1 cellular context compared by ENCODE assay signal in genomic region chr17:40553694-40554534, GRCh38.
TF ChIP-seq lines count a peak whose summit lies in the region.

No MANE protein-coding gene starts in this region.

TF ChIP-seq in K562, 482 proteins besides CTCF, POLR2A, EP300 and RAD21 (continued from another document and continues in another):
- peak; percentile 46 for TF ChIP-seq PRDM10 (IDR thresholded peaks at IDR 0.05; ENCODE audit: partially characterized antibody)
- TF ChIP-seq PCBP2 (IDR thresholded peaks at IDR 0.05; ENCODE audit: low read depth, low read length, poor library complexity, severe bottlenecking): no peak
- TF ChIP-seq SNAPC5 (CRISPR knock-in tag; IDR thresholded peaks at IDR 0.05): no peak
- TF ChIP-seq CBX2 (IDR thresholded peaks at IDR 0.05; ENCODE audit: insufficient read depth, low read length, poor library complexity, severe bottlenecking): no peak
- peak; percentile 91 for TF ChIP-seq SMARCA4 (IDR thresholded peaks at IDR 0.05)
- no peak for TF ChIP-seq ZBTB33 (CRISPR knock-in tag; IDR thresholded peaks at IDR 0.05)
- TF ChIP-seq DACH1 (IDR thresholded peaks at IDR 0.05; ENCODE audit: partially characterized antibody): peak; percentile 92
- peak; percentile 89 for TF ChIP-seq CBFA2T2 (conservative IDR thresholded peaks at IDR 0.05)
- TF ChIP-seq MXI1 (IDR thresholded peaks at IDR 0.05; ENCODE audit: low read depth, low read length): no peak
- peak; percentile 93 for TF ChIP-seq ZNF592 (IDR thresholded peaks at IDR 0.05)
- no peak for TF ChIP-seq PBX2 (CRISPR knock-in tag; IDR thresholded peaks at IDR 0.05; ENCODE audit: low read depth)
- no peak for TF ChIP-seq PBX2 (tag; conservative IDR thresholded peaks at IDR 0.05; ENCODE audit: low read depth)
- TF ChIP-seq LEF1 (IDR thresholded peaks at IDR 0.05): peak; percentile 84
- peak; percentile 78 for TF ChIP-seq EGR1 (conservative IDR thresholded peaks at IDR 0.05)
- 0 out of 2 replicates have a peak, but pooled peaks have one; percentile 40 for TF ChIP-seq ELF2 (CRISPR knock-in tag; IDR thresholded peaks at IDR 0.05)
- 0 out of 2 replicates have a peak, but pooled peaks have one; percentile 5 for TF ChIP-seq HINFP (tag; conservative IDR thresholded peaks at IDR 0.05; ENCODE audit: low read depth)
- TF ChIP-seq ZNF280A (IDR thresholded peaks at IDR 0.05; ENCODE audit: low read depth, partially characterized antibody): no peak
- TF ChIP-seq ERF (CRISPR knock-in tag; IDR thresholded peaks at IDR 0.05): no peak
- no peak for TF ChIP-seq NR3C1 (CRISPR knock-in tag; IDR thresholded peaks at IDR 0.05)
- TF ChIP-seq ZNF23 (CRISPR knock-in tag; IDR thresholded peaks at IDR 0.05): 0 out of 2 replicates have a peak, but pooled peaks have one; percentile 23
- peak; percentile 60; the same call in 1 of the 2 replicates for TF ChIP-seq BACH1 (tag; IDR thresholded peaks at IDR 0.05)
- TF ChIP-seq RCOR1 (IDR thresholded peaks at IDR 0.05; ENCODE audit: borderline replicate concordance in 1 of 2, low read depth in 2 of 2, low read length in 2 of 2): peak in 1 of 2 experiments; percentile 67; a peak in 3 of 4 replicates
- peak; percentile 13; the same call in 1 of the 2 replicates for TF ChIP-seq BHLHE40 (IDR thresholded peaks at IDR 0.05; ENCODE audit: low read length)
- peak; percentile 89 for TF ChIP-seq KLF16 (IDR thresholded peaks at IDR 0.05)
- TF ChIP-seq TEAD2 (tag; IDR thresholded peaks at IDR 0.05): no peak
- no peak for TF ChIP-seq ARNT (IDR thresholded peaks at IDR 0.05)
- no peak for TF ChIP-seq DEAF1 (CRISPR knock-in tag; IDR thresholded peaks at IDR 0.05)
- TF ChIP-seq ZBED1 (IDR thresholded peaks at IDR 0.05): peak; percentile 73; the same call in 1 of the 2 replicates
- TF ChIP-seq ESRRB (CRISPR knock-in tag; IDR thresholded peaks at IDR 0.05; ENCODE audit: borderline replicate concordance): no peak
- TF ChIP-seq FOXA3 (CRISPR knock-in tag; conservative IDR thresholded peaks at IDR 0.05 in 1 of 2, IDR thresholded peaks at IDR 0.05 in 1 of 2): peak; percentile 85 to 93; a peak in 3 of 4 replicates
- no peak for TF ChIP-seq ZNF778 (CRISPR knock-in tag; IDR thresholded peaks at IDR 0.05)
- no peak for TF ChIP-seq REST (CRISPR knock-in tag; IDR thresholded peaks at IDR 0.05; ENCODE audit: low read depth)
- no peak for TF ChIP-seq MBD1 (CRISPR knock-in tag; IDR thresholded peaks at IDR 0.05)
- no peak; the same call in 1 of the 2 replicates for TF ChIP-seq MECOM (CRISPR knock-in tag; IDR thresholded peaks at IDR 0.05)
